In genomic region chr1:9436258-9436657, GRCh38 we compare ENCODE assay signal across 24 cellular contexts.
A peak's percentile ranks its signal among the peaks of the same experiment; 100 is the strongest.
DNase-seq lines count a peak whose midpoint lies in the region; ATAC-seq, FAIRE-seq and TF ChIP-seq lines count a peak whose summit lies in the region.
"Had no signal": no experiment of that assay in that cellular context is flagged by ENCODE, and none has a peak within 500 bp of the region (broad histone marks: within the 10 kb centered on the region; RNA-seq: fewer than 3 reads in every experiment).

No MANE protein-coding gene starts in this region.

- WGBS in transverse colon (ENCODE audit: low coverage in 1 of 2), 2 donors = 39 to 50% methylated on average over 2 of the region's 2 CpGs
- WGBS in smooth muscle cell (ENCODE audit: low lambda C conversion rate) = 74% methylated on average over 2 of the region's 2 CpGs

- in situ Hi-C loops in Panc1 (cut with HindIII; ENCODE audit: low pct_unique_long_range_greater_than_20kb, low sequenced_read_pairs) = no loop called here
- in situ Hi-C loops in transverse colon (cut with MboI; ENCODE audit: low pct_ligation_motif_present in 1 of 4, low pct_unique_long_range_greater_than_20kb in 1 of 4, low sequenced_read_pairs in 3 of 4) = no loop called here

- H3K4me2 ChIP-seq in endothelial cell of umbilical vein (ENCODE audit: insufficient read depth, low read length) (no peak overlapping the region), smooth muscle cell (no peak overlapping the region)
- H3K4me2 ChIP-seq: PC-9 had no signal

- H3K79me2 ChIP-seq in endothelial cell of umbilical vein (ENCODE audit: control insufficient read depth, insufficient read depth, low read length) = no peaks in the 10 kb centered on the region
- no peaks in the 10 kb centered on the region for H3K79me2 ChIP-seq in smooth muscle cell (ENCODE audit: low read depth)

- TF ChIP-seq CTCF in Panc1 (IDR thresholded peaks at IDR 0.05) (no peak), endothelial cell of umbilical vein (IDR thresholded peaks at IDR 0.05; ENCODE audit: extremely low read depth in 1 of 2, insufficient read depth in 1 of 2, low read depth in 1 of 2, low read length in 2 of 2) (no peak), mucosa of descending colon (IDR thresholded peaks at IDR 0.05) (no peak), transverse colon (IDR thresholded peaks at IDR 0.05) (no peak), smooth muscle cell (IDR thresholded peaks at IDR 0.05; ENCODE audit: borderline replicate concordance, insufficient read depth, poor library complexity, severe bottlenecking) (no peak)

- H3K9me3 ChIP-seq in Panc1 (ENCODE audit: control insufficient read depth, insufficient read depth, low read depth, low read length) (no peaks in the 10 kb centered on the region), endothelial cell of umbilical vein (replicated peaks; ENCODE audit: control insufficient read depth, insufficient read depth, low read length) (no peaks in the 10 kb centered on the region), mucosa of descending colon (no peaks in the 10 kb centered on the region), transverse colon (no peaks in the 10 kb centered on the region), SJCRH30 (replicated peaks) (no peaks in the 10 kb centered on the region), smooth muscle cell (replicated peaks; ENCODE audit: low read depth) (no peaks in the 10 kb centered on the region)
- H3K9me3 ChIP-seq: thoracic aorta had no signal

- H3K9ac ChIP-seq in endothelial cell of umbilical vein (replicated peaks; ENCODE audit: extremely low read depth, insufficient read depth, low read length) (no peak overlapping the region), smooth muscle cell (ENCODE audit: low read depth) (no peak overlapping the region)

- CTCF ChIA-PET in Panc1 (lab: Charles Lee) (no interaction called here), endothelial cell of umbilical vein (lab: Charles Lee) (interaction anchor here (1.0 kb wide), 1 partner anchor 146 kb away, joined by 3 read pairs; no protein-coding TSS in a partner anchor)

- H3K27me3 ChIP-seq in Panc1 (ENCODE audit: control insufficient read depth, insufficient read depth, low read length) (no peaks in the 10 kb centered on the region), endothelial cell of umbilical vein (ENCODE audit: control insufficient read depth in 2 of 2, insufficient read depth in 2 of 2, low read length in 2 of 2) (no peaks in the 10 kb centered on the region), transverse colon (no peaks in the 10 kb centered on the region), SJCRH30 (peaks cover 10% of the 10 kb centered on the region; the same call in 1 of the 2 replicates), smooth muscle cell (ENCODE audit: low read depth) (no peaks in the 10 kb centered on the region)

- H3K4me1 ChIP-seq in Panc1 (ENCODE audit: control insufficient read depth, insufficient read depth, low read length) (peaks cover 52% of the 10 kb centered on the region), endothelial cell of umbilical vein (ENCODE audit: control insufficient read depth, extremely low read depth, insufficient read depth, low read length) (peaks cover 34% of the 10 kb centered on the region), mucosa of descending colon (ENCODE audit: low read depth) (peaks cover 39% of the 10 kb centered on the region), transverse colon (peaks cover 10 to 45% (median 25%) of the 10 kb centered on the region in 4 donors), SJCRH30 (no peaks in the 10 kb centered on the region), smooth muscle cell (ENCODE audit: low read depth) (peaks cover 16% of the 10 kb centered on the region)

- TF ChIP-seq EP300 in transverse colon (IDR thresholded peaks at IDR 0.05; ENCODE audit: low read depth) = peak; percentile 98

- POLR2A ChIA-PET in Panc1 (lab: Charles Lee) = no interaction called here
- POLR2A ChIA-PET in endothelial cell of umbilical vein (lab: Charles Lee) = interaction anchor here (0.6 kb wide), 1 partner anchor 118 kb away, joined by 10 read pairs; no protein-coding TSS in a partner anchor

- intact Hi-C loops in Panc1 (cut with micrococcal nuclease; ENCODE audit: unreplicated experiment) (no loop called here), endothelial cell of umbilical vein (cut with micrococcal nuclease) (no loop called here), mucosa of descending colon (cut with DNase I, micrococcal nuclease) (loop anchor here in 1 of 2 donors (10.0 kb wide), 1 partner anchor 141 kb away; the partner anchor contains the start of gene SPSB1), transverse colon (cut with DNase I; ENCODE audit: low total_unique reads) (no loop called here)

- no peaks in the 10 kb centered on the region for H3K36me3 ChIP-seq in Panc1 (ENCODE audit: control insufficient read depth, insufficient read depth, low read length)
- H3K36me3 ChIP-seq in endothelial cell of umbilical vein (ENCODE audit: control insufficient read depth in 2 of 2, extremely low read depth in 1 of 2, insufficient read depth in 2 of 2, low read length in 2 of 2) = no peaks in the 10 kb centered on the region
- no peaks in the 10 kb centered on the region for H3K36me3 ChIP-seq in mucosa of descending colon (ENCODE audit: low read depth)
- H3K36me3 ChIP-seq in transverse colon = no peaks in the 10 kb centered on the region
- H3K36me3 ChIP-seq in SJCRH30 = no peaks in the 10 kb centered on the region
- H3K36me3 ChIP-seq in smooth muscle cell (ENCODE audit: low read depth) = no peaks in the 10 kb centered on the region
- H3K36me3 ChIP-seq: thoracic aorta had no signal

- H2AFZ ChIP-seq in endothelial cell of umbilical vein (ENCODE audit: low read depth, low read length) = no peak overlapping the region
- no peak overlapping the region for H2AFZ ChIP-seq in smooth muscle cell (ENCODE audit: low read depth)
- H2AFZ ChIP-seq: PC-9 had no signal

- no peak overlapping the region for H3K4me3 ChIP-seq in Panc1 (ENCODE audit: low read depth in 2 of 2, low read length in 2 of 2)
- H3K4me3 ChIP-seq in endothelial cell of umbilical vein (replicated peaks in 1 of 3; ENCODE audit: insufficient read depth in 1 of 3, low read depth in 1 of 3, low read length in 3 of 3) = no peak overlapping the region
- no peak overlapping the region for H3K4me3 ChIP-seq in mucosa of descending colon
- H3K4me3 ChIP-seq in transverse colon = no peak overlapping the region
- no peak overlapping the region for H3K4me3 ChIP-seq in SJCRH30
- no peak overlapping the region for H3K4me3 ChIP-seq in smooth muscle cell
- H3K4me3 ChIP-seq: PC-9, thoracic aorta had no signal

- H3K27ac ChIP-seq in Panc1 (ENCODE audit: low read length) = peak overlapping the region; percentile 82
- peak overlapping the region; percentile 16 for H3K27ac ChIP-seq in endothelial cell of umbilical vein (ENCODE audit: insufficient read depth, low read depth, low read length)
- peak overlapping the region; percentile 70 to 83 (median 78) for H3K27ac ChIP-seq in transverse colon
- H3K27ac ChIP-seq in SJCRH30 = no peak overlapping the region
- H3K27ac ChIP-seq in smooth muscle cell (ENCODE audit: low read depth) = no peak overlapping the region
- H3K27ac ChIP-seq: PC-9 had no signal

- H3K9me1 ChIP-seq in endothelial cell of umbilical vein (replicated peaks; ENCODE audit: control insufficient read depth, extremely low read depth, insufficient read depth, low read length) = no peaks in the 10 kb centered on the region

- no peak for DNase-seq in Panc1 (ENCODE audit: low read depth, low spot score)
- no peak for DNase-seq in endothelial cell of umbilical vein (ENCODE audit: low read depth, low spot score)
- DNase-seq in mucosa of descending colon = no peak
- DNase-seq in transverse colon = no peak
- DNase-seq in SJCRH30 = no peak
- DNase-seq in NCI-H748 (lab: John Stamatoyannopoulos, UW; ENCODE audit: unreplicated experiment) = no peak
- no peak for DNase-seq in smooth muscle cell (lab: John Stamatoyannopoulos, UW; ENCODE audit: unreplicated experiment)
- DNase-seq: activated CD4-positive, alpha-beta memory T cell treated with anti-CD3 and anti-CD28 coated beads, Interleukin-2, amount 10 ng/mL, durations not matched to agents 7 days and 5 days; activated naive CD4-positive, alpha-beta T cell; amniotic stem cell; Calu3; central memory CD4-positive, alpha-beta T cell; H9; KG1; left cardiac atrium; NCI-H187; NCI-H2227 treated with DMSO at 0.1 percent for 48 hours; NCI-H774; PC-9 had no signal

- no peak for FAIRE-seq in endothelial cell of umbilical vein (lab: Jason Lieb, UNC)

- no TSS peak for BruUV-seq in Panc1 (replicated peaks; lab: Mats Ljungman, UMichigan)
- no TSS peak for BruUV-seq in endothelial cell of umbilical vein (replicated peaks; lab: Mats Ljungman, UMichigan)

- dilution Hi-C loops in endothelial cell of umbilical vein (cut with MboI; ENCODE audit: extremely low pct_ligation_motif_present, low sequenced_read_pairs) = no loop called here

- H4K20me1 ChIP-seq in endothelial cell of umbilical vein (replicated peaks; ENCODE audit: control insufficient read depth, extremely low read depth, insufficient read depth, low read length) (no peaks in the 10 kb centered on the region), smooth muscle cell (ENCODE audit: low read depth) (no peaks in the 10 kb centered on the region)

- H3F3A ChIP-seq in smooth muscle cell (ENCODE audit: low read depth) = peaks cover 9% of the 10 kb centered on the region

- ATAC-seq in Panc1 (no peak), mucosa of descending colon (peak; percentile 83)
- ATAC-seq: esophagus mucosa; left cardiac atrium; sciatic nerve; stimulated activated effector memory CD8-positive, alpha-beta T cell treated with anti-CD3 and anti-CD28 coated beads, Interleukin-12 subunit alpha, Interleukin-12 subunit beta, amount 100 ng/mL, for 72 hours; WTC11 had no signal

- no peak for TF ChIP-seq POLR2A in endothelial cell of umbilical vein (IDR thresholded peaks at IDR 0.05; ENCODE audit: low read depth, low read length)
- peak; percentile 14 for TF ChIP-seq POLR2A in transverse colon (IDR thresholded peaks at IDR 0.05)

TF ChIP-seq in endothelial cell of umbilical vein, 7 proteins besides CTCF, POLR2A, EP300 and RAD21:
- TF ChIP-seq POLR2AphosphoS5 (IDR thresholded peaks at IDR 0.05; ENCODE audit: insufficient read depth, low read depth, low read length) (no peak), MAX (IDR thresholded peaks at IDR 0.05; ENCODE audit: insufficient read depth, insufficient read length) (no peak), EZH2 (IDR thresholded peaks at IDR 0.05; ENCODE audit: borderline replicate concordance, low read depth, low read length, severe bottlenecking) (no peak), JUN (IDR thresholded peaks at IDR 0.05; ENCODE audit: borderline replicate concordance, insufficient read depth, insufficient read length, low read depth) (no peak), GATA2 (IDR thresholded peaks at IDR 0.05; ENCODE audit: insufficient read depth, insufficient read length, low read depth, low read length) (no peak), FOS (IDR thresholded peaks at IDR 0.05; ENCODE audit: borderline replicate concordance, insufficient read depth, low read length) (no peak), MYC (IDR thresholded peaks at IDR 0.05; ENCODE audit: low read depth, low read length) (no peak)

Comparison
In these comparisons a context has a peak if more than half of its experiments do, and no peak if none do; other contexts are left out.
1. H3K27ac ChIP-seq: peak in Panc1 (single experiment), endothelial cell of umbilical vein (single experiment) and transverse colon (4 of 4); none in SJCRH30 (single experiment) and smooth muscle cell (single experiment).